ENCODE assay signal across 1 cellular context in the genomic region with DNA sequence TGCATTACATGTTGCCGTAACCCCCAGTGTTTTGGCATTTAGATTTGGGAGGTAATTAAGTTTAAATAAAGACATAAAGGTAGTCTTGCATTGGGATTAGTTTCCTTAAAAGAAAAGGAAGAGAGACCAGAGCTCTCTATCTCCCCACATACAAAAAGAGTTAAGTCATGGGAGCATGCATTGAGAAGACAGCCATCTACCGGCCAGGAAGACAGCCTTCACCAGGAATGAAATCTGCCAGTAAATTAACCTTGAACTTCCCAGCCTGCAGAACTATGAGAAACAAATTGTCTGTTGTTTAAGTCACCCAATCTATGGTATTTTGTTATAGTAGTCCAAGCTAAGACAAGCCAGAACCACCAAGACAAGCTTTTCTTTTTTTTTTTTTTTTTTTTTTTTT.
TF ChIP-seq lines count a peak whose summit lies in the region.

No MANE protein-coding gene starts in this region.

TF ChIP-seq in H1, 55 proteins besides CTCF, POLR2A, EP300 and RAD21 (continued from another document):
- TF ChIP-seq, protein P1, sequence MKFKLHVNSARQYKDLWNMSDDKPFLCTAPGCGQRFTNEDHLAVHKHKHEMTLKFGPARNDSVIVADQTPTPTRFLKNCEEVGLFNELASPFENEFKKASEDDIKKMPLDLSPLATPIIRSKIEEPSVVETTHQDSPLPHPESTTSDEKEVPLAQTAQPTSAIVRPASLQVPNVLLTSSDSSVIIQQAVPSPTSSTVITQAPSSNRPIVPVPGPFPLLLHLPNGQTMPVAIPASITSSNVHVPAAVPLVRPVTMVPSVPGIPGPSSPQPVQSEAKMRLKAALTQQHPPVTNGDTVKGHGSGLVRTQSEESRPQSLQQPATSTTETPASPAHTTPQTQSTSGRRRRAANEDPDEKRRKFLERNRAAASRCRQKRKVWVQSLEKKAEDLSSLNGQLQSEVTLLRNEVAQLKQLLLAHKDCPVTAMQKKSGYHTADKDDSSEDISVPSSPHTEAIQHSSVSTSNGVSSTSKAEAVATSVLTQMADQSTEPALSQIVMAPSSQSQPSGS (IDR thresholded peaks at IDR 0.05; ENCODE audit: low read length), result no peak
- TF ChIP-seq JUN (IDR thresholded peaks at IDR 0.05; ENCODE audit: low read depth, low read length), result no peak
- TF ChIP-seq TAF1 (IDR thresholded peaks at IDR 0.05; ENCODE audit: low read depth, low read length), result no peak
- TF ChIP-seq RBBP5 (IDR thresholded peaks at IDR 0.05; ENCODE audit: borderline replicate concordance, low read depth, low read length), result no peak
- TF ChIP-seq TEAD4 (IDR thresholded peaks at IDR 0.05; ENCODE audit: low read depth, low read length), result no peak
- no peak for TF ChIP-seq CBX5 (IDR thresholded peaks at IDR 0.05; ENCODE audit: low read depth, low read length)
- no peak for TF ChIP-seq RFX5 (IDR thresholded peaks at IDR 0.05; ENCODE audit: borderline replicate concordance, low read depth, low read length)
- no peak for TF ChIP-seq BACH1 (IDR thresholded peaks at IDR 0.05; ENCODE audit: low read length)
TF ChIP-seq in H1: peak in this region for 0.
